22 cellular contexts compared by ENCODE assay signal in genomic region chr16:10598157-10598556, GRCh38. TPM values are rescaled to one million over a fixed set of nuclear protein-coding genes. Genes with fewer than 3 reads are reported as not detected.
DNase-seq lines count a peak whose midpoint lies in the region; ATAC-seq, FAIRE-seq and TF ChIP-seq lines count a peak whose summit lies in the region.
"Had no signal": no experiment of that assay in that cellular context is flagged by ENCODE, and none has a peak within 500 bp of the region (broad histone marks: within the 10 kb centered on the region; RNA-seq: fewer than 3 reads in every experiment).

No MANE protein-coding gene starts in this region.

- H3K27ac Mint-ChIP-seq in CD8-positive, alpha-beta memory T cell, result no peak overlapping the region
- H3K27ac Mint-ChIP-seq: activated CD4-positive, alpha-beta memory T cell treated with anti-CD3 and anti-CD28 coated beads, Interleukin-2, amount 10 ng/mL, durations not matched to agents 7 days and 5 days; progenitor cell of endocrine pancreas had no signal

- H3K4me1 ChIP-seq in small intestine (ENCODE audit: control insufficient read depth in 2 of 2, insufficient read depth in 1 of 2, low read depth in 1 of 2, low read length in 1 of 2), result no peaks in the 10 kb centered on the region
- no peaks in the 10 kb centered on the region for H3K4me1 ChIP-seq in CD8-positive, alpha-beta memory T cell (ENCODE audit: insufficient read depth, low read length)
- H3K4me1 ChIP-seq: BE2C had no signal

- H3K4me3 ChIP-seq in H7 (ENCODE audit: insufficient read depth, low read depth, low read length) (no peak overlapping the region), small intestine (ENCODE audit: low read depth in 1 of 2, low read length in 2 of 2) (no peak overlapping the region)
- no peak overlapping the region for H3K4me3 ChIP-seq in CD8-positive, alpha-beta memory T cell (ENCODE audit: low read length)
- H3K4me3 ChIP-seq: lung had no signal

- FAIRE-seq in small intestine (lab: Jason Lieb, UNC), result no peak
- FAIRE-seq: GM12891, urothelium cell line had no signal

- H3K36me3 Mint-ChIP-seq in CD8-positive, alpha-beta memory T cell, result no peaks in the 10 kb centered on the region

- POLR2A ChIA-PET in CD8-positive, alpha-beta memory T cell (lab: Charles Lee), result no interaction called here

- no peak overlapping the region for H3K4me3 Mint-ChIP-seq in CD8-positive, alpha-beta memory T cell
- H3K4me3 Mint-ChIP-seq: activated CD4-positive, alpha-beta memory T cell treated with anti-CD3 and anti-CD28 coated beads, Interleukin-2, amount 10 ng/mL, durations not matched to agents 7 days and 5 days had no signal

- ATAC-seq in left cardiac atrium, result peak; percentile 24 to 63
- no peak for ATAC-seq in GM18505 (IDR thresholded peaks at IDR 0.05; ENCODE audit: unreplicated experiment)
- no peak for ATAC-seq in HG02884 (IDR thresholded peaks at IDR 0.05; ENCODE audit: unreplicated experiment)

- H3K36me3 ChIP-seq in H7 (replicated peaks; ENCODE audit: control insufficient read depth, insufficient read depth, low read length) (no peaks in the 10 kb centered on the region), small intestine (ENCODE audit: control insufficient read depth in 2 of 2, insufficient read depth in 2 of 2, low read length in 2 of 2) (no peaks in the 10 kb centered on the region)
- no peaks in the 10 kb centered on the region for H3K36me3 ChIP-seq in CD8-positive, alpha-beta memory T cell (ENCODE audit: insufficient read depth, low read length)
- H3K36me3 ChIP-seq: BE2C had no signal

- H3K9me3 Mint-ChIP-seq in CD8-positive, alpha-beta memory T cell, result no peaks in the 10 kb centered on the region
- H3K9me3 Mint-ChIP-seq: activated CD4-positive, alpha-beta memory T cell treated with anti-CD3 and anti-CD28 coated beads, Interleukin-2, amount 10 ng/mL, durations not matched to agents 7 days and 5 days had no signal

- H3K9me3 ChIP-seq in small intestine (ENCODE audit: control insufficient read depth, low read depth), result no peaks in the 10 kb centered on the region
- H3K9me3 ChIP-seq in CD8-positive, alpha-beta memory T cell (ENCODE audit: low read length), result no peaks in the 10 kb centered on the region
- H3K9me3 ChIP-seq: BE2C had no signal

- peaks cover 5 to 17% of the 10 kb centered on the region in 2 donors for H3K27me3 Mint-ChIP-seq in CD8-positive, alpha-beta memory T cell
- H3K27me3 Mint-ChIP-seq: activated CD4-positive, alpha-beta memory T cell treated with anti-CD3 and anti-CD28 coated beads, Interleukin-2, amount 10 ng/mL, durations not matched to agents 7 days and 5 days had no signal

- H3K27me3 ChIP-seq in H7 (ENCODE audit: control insufficient read depth, insufficient read depth, low read length) (no peaks in the 10 kb centered on the region), small intestine (ENCODE audit: control insufficient read depth in 2 of 2, insufficient read depth in 2 of 2, low read length in 2 of 2) (no peaks in the 10 kb centered on the region)
- H3K27me3 ChIP-seq in CD8-positive, alpha-beta memory T cell (ENCODE audit: insufficient read depth, low read length, poor library complexity, severe bottlenecking), result no peaks in the 10 kb centered on the region
- H3K27me3 ChIP-seq: BE2C had no signal

- H3K27ac ChIP-seq in small intestine (ENCODE audit: low read depth in 1 of 2, low read length in 1 of 2), result peak overlapping the region in 1 of 2 donors; percentile 74
- no peak overlapping the region for H3K27ac ChIP-seq in CD8-positive, alpha-beta memory T cell (ENCODE audit: low read depth, low read length)
- H3K27ac ChIP-seq: epithelial cell of prostate had no signal

- WGBS in small intestine, 3 donors, result 7 to 33% (median 24%) methylated on average over 11 of the region's 11 CpGs

- CTCF ChIA-PET in CD8-positive, alpha-beta memory T cell (lab: Charles Lee), result no interaction called here

- DNase-seq in H7 (peak; percentile 16), UCSD-AML1 (lab: John Stamatoyannopoulos, UW; ENCODE audit: unreplicated experiment) (peak; percentile 46), left cardiac atrium (peak; percentile 84), small intestine (peak; percentile 82)
- DNase-seq in activated CD4-positive, CD25-positive, alpha-beta regulatory T cell treated with anti-CD3 and anti-CD28 coated beads, Interleukin-2, amount 50 U/mL, for 72 hours, result no peak
- DNase-seq in CD8-positive, alpha-beta memory T cell, result no peak
- DNase-seq: activated CD4-positive, alpha-beta memory T cell treated with anti-CD3 and anti-CD28 coated beads, Interleukin-2, amount 10 ng/mL, durations not matched to agents 7 days and 5 days; BE2C; cerebellar nuclear complex; effector CD4-positive, alpha-beta T cell; foreskin melanocyte; NCI-H1048; NCI-H2029; NCI-H2227 treated with DMSO at 0.1 percent for 48 hours; NCI-H748 treated with DMSO at 0.1 percent for 48 hours had no signal

- intact Hi-C loops in left cardiac atrium (cut with DNase I), result no loop called here

- H3K4me1 Mint-ChIP-seq in CD8-positive, alpha-beta memory T cell, result no peaks in the 10 kb centered on the region
- H3K4me1 Mint-ChIP-seq: activated CD4-positive, alpha-beta memory T cell treated with anti-CD3 and anti-CD28 coated beads, Interleukin-2, amount 10 ng/mL, durations not matched to agents 7 days and 5 days had no signal

- no peak for TF ChIP-seq POLR2A in GM18505 (IDR thresholded peaks at IDR 0.05; ENCODE audit: borderline replicate concordance, extremely low read depth, insufficient read depth, insufficient read length)

RNA-seq across cellular contexts. Expression of gene EMP2, which starts 17.8 kb away (rescaled TPM):
- total RNA-seq in H7 (2014; rRNA removed; shearing (Covaris generic)), result 7.1 and 8.1 TPM in 2 replicates
- total RNA-seq in left cardiac atrium, result 10 to 100 TPM; 63.4 to 65.2 TPM
- polyA plus RNA-seq in small intestine, result 10 to 100 TPM in 1 of 3 donors, 1 to 10 TPM in 2; 2.2 to 46.9 (median 2.5) TPM
- total RNA-seq in CD8-positive, alpha-beta memory T cell, result not detected
- not detected for polyA plus RNA-seq in CD8-positive, alpha-beta memory T cell
- total RNA-seq: activated CD4-positive, alpha-beta memory T cell treated with anti-CD3 and anti-CD28 coated beads, Interleukin-2, amount 10 ng/mL, durations not matched to agents 7 days and 5 days had no signal

Comparison
In these comparisons a context has a peak if more than half of its experiments do, and no peak if none do; other contexts are left out.
1. DNase-seq: peak in H7 (single experiment), UCSD-AML1 (single experiment), left cardiac atrium (single experiment) and small intestine (single experiment); none in activated CD4-positive, CD25-positive, alpha-beta regulatory T cell treated with anti-CD3 and anti-CD28 coated beads, Interleukin-2, amount 50 U/mL, for 72 hours (single experiment) and CD8-positive, alpha-beta memory T cell (0 of 5).
2. ATAC-seq: peak in left cardiac atrium (2 of 2); none in GM18505 (single experiment) and HG02884 (single experiment).